ENCODE assay signal across 25 cellular contexts in genomic region chr1:165501351-165501974, GRCh38. TPM values are rescaled to one million over a fixed set of nuclear protein-coding genes. Genes with fewer than 3 reads are reported as not detected.
"Had no signal": no experiment of that assay in that cellular context is flagged by ENCODE, and none has a peak within 500 bp of the region (broad histone marks: within the 10 kb centered on the region; RNA-seq: fewer than 3 reads in every experiment).

No MANE protein-coding gene starts in this region.

- H3K27me3 ChIP-seq: tibial artery had no signal

- H3K9me3 ChIP-seq: tibial artery had no signal

- ATAC-seq: activated CD8-positive, alpha-beta T cell treated with anti-CD3 and anti-CD28 coated beads, Interleukin-2, amount 10 ng/mL, durations not matched to agents 7 days and 5 days; activated naive CD4-positive, alpha-beta T cell treated with anti-CD3 and anti-CD28 coated beads, Interleukin-2, amount 50 U/mL, for 72 hours; foreskin keratinocyte; left lobe of liver; naive thymus-derived CD8-positive, alpha-beta T cell; T-cell had no signal

- FAIRE-seq: TTC549 had no signal

- H3K36me3 ChIP-seq: tibial artery, WERI-Rb-1 had no signal

- H3K4me1 ChIP-seq: foreskin keratinocyte, tibial artery had no signal

- DNase-seq: activated CD4-positive, alpha-beta T cell treated with anti-CD3 and anti-CD28 coated beads, Interleukin-2, amount 10 ng/mL, durations not matched to agents 7 days and 5 days; activated CD4-positive, CD25-positive, alpha-beta regulatory T cell treated with anti-CD3 and anti-CD28 coated beads, Interleukin-2, amount 50 U/mL, for 72 hours; activated CD8-positive, alpha-beta T cell treated with anti-CD3 and anti-CD28 coated beads, Interleukin-2, amount 10 ng/mL, durations not matched to agents 7 days and 5 days; activated gamma-delta T cell treated with Interleukin-2 at 50 U/mL for 16 hours; activated T-cell treated with anti-CD3 and anti-CD28 coated beads, Interleukin-2, amount 50 U/mL, for 1 hour; aorta; central memory CD4-positive, alpha-beta T cell; effector memory CD4-positive, alpha-beta T cell; foreskin keratinocyte; hippocampal formation; naive thymus-derived CD8-positive, alpha-beta T cell; stimulated activated CD4-positive, alpha-beta T cell treated with anti-CD3 and anti-CD28 coated beads, Interleukin-1b, Interleukin-23, amount 100 ng/mL, for 48 hours; T-cell; tibial artery; WERI-Rb-1 had no signal

- H3K4me3 ChIP-seq: tibial artery had no signal

- H3K27ac ChIP-seq: foreskin keratinocyte, tibial artery, WERI-Rb-1 had no signal

RNA-seq across cellular contexts. Expression of gene LRRC52, which starts 42.3 kb away (rescaled TPM):
- total RNA-seq: activated CD4-positive, alpha-beta T cell treated with anti-CD3 and anti-CD28 coated beads, Interleukin-2, amount 10 ng/mL, durations not matched to agents 7 days and 5 days; activated CD8-positive, alpha-beta T cell treated with anti-CD3 and anti-CD28 coated beads, Interleukin-2, amount 10 ng/mL, durations not matched to agents 7 days and 5 days; activated naive CD4-positive, alpha-beta T cell treated with anti-CD3 and anti-CD28 coated beads, Interleukin-2, amount 50 U/mL, for 72 hours; aorta; dermis microvascular lymphatic vessel endothelial cell; foreskin keratinocyte; left lobe of liver; lung microvascular endothelial cell; mesothelial cell of epicardium; naive thymus-derived CD8-positive, alpha-beta T cell; osteocyte; progenitor cell of endocrine pancreas; T-cell; ureter had no signal
- polyA plus RNA-seq: adipose tissue; aorta; foreskin keratinocyte; naive thymus-derived CD8-positive, alpha-beta T cell had no signal

RNA-seq across cellular contexts. Expression of gene RXRG, which starts 56.5 kb away (rescaled TPM):
- total RNA-seq: activated CD4-positive, alpha-beta T cell treated with anti-CD3 and anti-CD28 coated beads, Interleukin-2, amount 10 ng/mL, durations not matched to agents 7 days and 5 days; activated CD8-positive, alpha-beta T cell treated with anti-CD3 and anti-CD28 coated beads, Interleukin-2, amount 10 ng/mL, durations not matched to agents 7 days and 5 days; dermis microvascular lymphatic vessel endothelial cell; foreskin keratinocyte; lung microvascular endothelial cell; naive thymus-derived CD8-positive, alpha-beta T cell; osteocyte; T-cell had no signal
- polyA plus RNA-seq: foreskin keratinocyte; naive thymus-derived CD8-positive, alpha-beta T cell had no signal
